In genomic region chr16:18789850-18790706, GRCh38 we compare ENCODE assay signal across 8 cellular contexts. TPM values are rescaled to one million over a fixed set of nuclear protein-coding genes. Genes with fewer than 3 reads are reported as not detected.
DNase-seq lines count a peak whose midpoint lies in the region; ATAC-seq, FAIRE-seq and TF ChIP-seq lines count a peak whose summit lies in the region.

RPS15A (minus strand) TSS chr16:18790334; CDS start chr16:18789113, 1,221 bp downstream.

- FAIRE-seq in GM12892 (lab: Jason Lieb, UNC): peak; percentile 94

- DNase-seq in GM12892 (ENCODE audit: insufficient read length) (peak; percentile 94), NCI-H146 (lab: John Stamatoyannopoulos, UW) (peak; percentile 98), T-helper 1 cell (peak; percentile 85 to 96 (median 92)), adrenal gland (peak; percentile 94 to 98 (median 97)), heart left ventricle (peak; percentile 92 to 97 (median 96)), posterior cingulate gyrus (peak; percentile 89 to 99 (median 92)), upper lobe of left lung (peak; percentile 93 to 96)

- peak in 1 of 4 donors; percentile 60 for TF ChIP-seq EP300 in upper lobe of left lung (IDR thresholded peaks at IDR 0.05)

- ATAC-seq in HG02852 (IDR thresholded peaks at IDR 0.05; ENCODE audit: unreplicated experiment) (peak; percentile 82), heart left ventricle (peak; percentile 98 to 99 (median 99)), upper lobe of left lung (ENCODE audit: low FRiP score in 2 of 2) (peak; percentile 99)

- peaks cover 23 to 71% of the 10 kb centered on the region in 2 donors for H3K4me1 ChIP-seq in adrenal gland (replicated peaks in 1 of 2)
- H3K4me1 ChIP-seq in heart left ventricle: peaks cover 8 to 50% (median 44%) of the 10 kb centered on the region in 12 donors
- H3K4me1 ChIP-seq in upper lobe of left lung: peaks cover 37 to 47% (median 43%) of the 10 kb centered on the region in 4 donors

- H3K4me3 ChIP-seq in adrenal gland (peak within 1 kb of the TSS; percentile 54 to 100 (median 80)), heart left ventricle (peak within 1 kb of the TSS; percentile 63 to 98 (median 82)), upper lobe of left lung (peak within 1 kb of the TSS; percentile 63 to 98 (median 73))

- TF ChIP-seq CTCF in adrenal gland (IDR thresholded peaks at IDR 0.05) (no peak), heart left ventricle (IDR thresholded peaks at IDR 0.05) (no peak), upper lobe of left lung (IDR thresholded peaks at IDR 0.05) (peak in 1 of 6 experiments; percentile 24)

- H3K27me3 ChIP-seq in adrenal gland: no peaks in the 10 kb centered on the region
- no peaks in the 10 kb centered on the region for H3K27me3 ChIP-seq in heart left ventricle
- H3K27me3 ChIP-seq in upper lobe of left lung: no peaks in the 10 kb centered on the region

- peak within 1 kb of the TSS; percentile 1 to 96 (median 77) for H3K27ac ChIP-seq in adrenal gland
- peak within 1 kb of the TSS; percentile 58 to 90 (median 82) for H3K27ac ChIP-seq in heart left ventricle
- H3K27ac ChIP-seq in upper lobe of left lung: peak within 1 kb of the TSS; percentile 83 to 94 (median 85)

- intact Hi-C loops in adrenal gland (cut with DNase I): no loop called here
- intact Hi-C loops in heart left ventricle (cut with DNase I): no loop called here
- intact Hi-C loops in posterior cingulate gyrus (cut with DNase I): loop anchor here (10.0 kb wide), 1 partner anchor 585 kb away; no protein-coding TSS in a partner anchor

- TF ChIP-seq POLR2A in GM12892 (IDR thresholded peaks at IDR 0.05; ENCODE audit: low read depth, low read length) (peak; percentile 99), adrenal gland (IDR thresholded peaks at IDR 0.05) (peak; percentile 48 to 59), heart left ventricle (IDR thresholded peaks at IDR 0.05) (peak in 1 of 2 donors; percentile 79), upper lobe of left lung (IDR thresholded peaks at IDR 0.05) (peak in 2 of 4 donors; percentile 76 to 88)

- no peaks in the 10 kb centered on the region for H3K9me3 ChIP-seq in adrenal gland (replicated peaks in 1 of 3)
- H3K9me3 ChIP-seq in heart left ventricle: no peaks in the 10 kb centered on the region
- no peaks in the 10 kb centered on the region for H3K9me3 ChIP-seq in upper lobe of left lung

- WGBS in adrenal gland, 4 donors: 2 to 4% (median 4%) methylated on average over 35 to 60 of the region's 60 CpGs
- WGBS in heart left ventricle, 4 donors: 3 to 5% (median 4%) methylated on average over 46 to 60 of the region's 60 CpGs
- 6 to 7% methylated on average over 41 to 45 of the region's 60 CpGs for WGBS in upper lobe of left lung, 2 donors

- H3K36me3 ChIP-seq in adrenal gland (replicated peaks in 1 of 2): peaks cover 0 to 68% of the 10 kb centered on the region in 2 donors
- peaks cover 0 to 78% (median 69%) of the 10 kb centered on the region in 9 donors for H3K36me3 ChIP-seq in heart left ventricle
- H3K36me3 ChIP-seq in upper lobe of left lung: peaks cover 30 to 65% (median 46%) of the 10 kb centered on the region in 4 donors

RNA-seq across cellular contexts. Expression of gene RPS15A, which starts in this region (rescaled TPM):
- 5,831 TPM for polyA plus RNA-seq in GM12892 (2012; ENCODE audit: missing spikeins)
- 1,000 to 10,000 TPM in 7 of 8 donors, 100 to 1,000 TPM in 1; 839 to 2,167 (median 1,230) TPM for total RNA-seq in adrenal gland
- 1,000 to 10,000 TPM; 1,326 to 2,087 (median 2,036) TPM for polyA plus RNA-seq in adrenal gland
- 100 to 1,000 TPM; 391 to 919 (median 767) TPM for total RNA-seq in heart left ventricle
- 1,000 to 10,000 TPM; 1,532 to 3,186 TPM for polyA plus RNA-seq in heart left ventricle
- total RNA-seq in upper lobe of left lung: 1,000 to 10,000 TPM in 2 of 6 donors, 100 to 1,000 TPM in 4; 195 to 1,334 (median 859) TPM

Comparison
In these comparisons a context has a peak if more than half of its experiments do, and no peak if none do; other contexts are left out.
1. Peak in every context shown above with its lines: DNase-seq, ATAC-seq, H3K4me3 ChIP-seq and H3K27ac ChIP-seq.